In genomic region chr20:22213271-22213670, GRCh38 we compare ENCODE assay signal across 23 cellular contexts.
"Had no signal": no experiment of that assay in that cellular context is flagged by ENCODE, and none has a peak within 500 bp of the region (broad histone marks: within the 10 kb centered on the region; RNA-seq: fewer than 3 reads in every experiment).

No MANE protein-coding gene starts in this region.

- H3K4me1 ChIP-seq: SJSA1 had no signal

- FAIRE-seq: HTR-8/SVneo, K562 had no signal

- H3K4me2 ChIP-seq: KMS-11 had no signal

- H3K36me3 ChIP-seq: MG63, SJSA1 had no signal

- H3K27me3 ChIP-seq: MG63, SJSA1 had no signal

- H3K9me3 ChIP-seq: MG63, SJSA1 had no signal

- H3K9ac ChIP-seq: KMS-11 had no signal

- DNase-seq: MG63; NCI-H1092; NCI-H1105 treated with DMSO at 0.1 percent for 48 hours; NCI-H1417 treated with DMSO at 0.1 percent for 48 hours; NCI-H146; NCI-H1694 treated with DMSO at 0.1 percent for 48 hours; NCI-H1930; NCI-H2081; NCI-H2107; NCI-H2227 treated with DMSO at 0.1 percent for 48 hours; NCI-H524; NCI-H526 treated with DMSO at 0.1 percent for 48 hours; NCI-H748 treated with DMSO at 0.1 percent for 48 hours; NK-92 treated with Interleukin-12 subunit alpha and Interleukin-12 subunit beta, amount 100 ng/mL, for 24 hours; PC-3; SIG-M5 had no signal

- H3K27ac ChIP-seq: HL-60, KMS-11, RWPE1, SJSA1, SK-N-MC had no signal

- H3K4me3 ChIP-seq: K562, MG63, SJSA1, SK-N-MC had no signal
